Comparison of ENCODE assay signal across 16 cellular contexts in the genomic region with DNA sequence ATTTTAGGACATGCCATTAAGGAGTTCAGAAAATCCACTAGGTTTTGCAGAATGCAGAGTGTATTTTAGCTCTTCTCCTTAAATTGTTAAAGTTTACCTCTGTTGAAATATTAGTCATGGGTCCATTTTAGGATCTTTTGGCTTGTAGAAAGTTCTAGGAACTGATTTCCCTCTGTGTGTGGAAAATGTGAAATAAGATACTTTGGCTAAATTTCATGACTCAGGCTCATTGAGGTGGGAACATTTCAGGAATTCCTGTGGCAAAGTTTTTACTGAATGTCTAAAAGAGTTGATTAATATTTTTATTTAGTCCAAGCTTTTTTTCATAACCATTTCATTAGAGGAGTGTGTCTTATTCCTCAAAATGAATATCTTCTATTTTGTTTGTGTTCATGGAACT. TPM values are rescaled to one million over a fixed set of nuclear protein-coding genes. Genes with fewer than 3 reads are reported as not detected.
DNase-seq lines count a peak whose midpoint lies in the region; ATAC-seq, FAIRE-seq and TF ChIP-seq lines count a peak whose summit lies in the region.
"Had no signal": no experiment of that assay in that cellular context is flagged by ENCODE, and none has a peak within 500 bp of the region (broad histone marks: within the 10 kb centered on the region; RNA-seq: fewer than 3 reads in every experiment).

No MANE protein-coding gene starts in this region.

- FAIRE-seq in G401.6 (lab: Jason Lieb, UNC) = peak; percentile 33

- H3K27me3 ChIP-seq in RWPE2 (ENCODE audit: insufficient read depth, poor library complexity, severe bottlenecking) (no peaks in the 10 kb centered on the region), psoas muscle (ENCODE audit: insufficient read depth in 3 of 3, low read length in 2 of 3) (no peaks in the 10 kb centered on the region)

- H3K36me3 ChIP-seq in RWPE2 (ENCODE audit: low read depth) (no peaks in the 10 kb centered on the region), psoas muscle (ENCODE audit: insufficient read depth in 1 of 2, low read depth in 1 of 2) (no peaks in the 10 kb centered on the region)

- peaks cover 53% of the 10 kb centered on the region for H3K4me1 ChIP-seq in RWPE2 (ENCODE audit: insufficient read depth, poor library complexity, severe bottlenecking)
- H3K4me1 ChIP-seq in psoas muscle = peaks cover 43% of the 10 kb centered on the region

- intact Hi-C loops in psoas muscle (cut with DNase I) = no loop called here
- intact Hi-C loops in posterior cingulate gyrus (cut with DNase I) = no loop called here

- DNase-seq in RWPE2 (ENCODE audit: low spot score) (no peak), epithelial cell of prostate (ENCODE audit: low read depth, low spot score) (no peak), psoas muscle (no peak), NCI-H187 (lab: John Stamatoyannopoulos, UW) (no peak), NCI-H128 (lab: John Stamatoyannopoulos, UW; ENCODE audit: unreplicated experiment) (no peak), GOT3 (lab: John Stamatoyannopoulos, UW) (no peak), posterior cingulate gyrus (no peak)
- DNase-seq: activated naive CD4-positive, alpha-beta T cell treated with anti-CD3 and anti-CD28 coated beads, Interleukin-2, amount 50 U/mL, for 16 hours; CD8-positive, alpha-beta memory T cell; left cardiac atrium; naive B cell; NCI-H1417 treated with DMSO at 0.1 percent for 48 hours; NCI-H69 had no signal

- peak overlapping the region; percentile 96 for H3K27ac ChIP-seq in RWPE2 (ENCODE audit: poor library complexity, severe bottlenecking)
- H3K27ac ChIP-seq in epithelial cell of prostate = peak overlapping the region; percentile 88
- H3K27ac ChIP-seq in psoas muscle = peak overlapping the region; percentile 34

- H3K9me3 ChIP-seq in RWPE2 (ENCODE audit: severe bottlenecking) (no peaks in the 10 kb centered on the region), psoas muscle (no peaks in the 10 kb centered on the region)

- ATAC-seq in RWPE2 (ENCODE audit: low read depth) (peak; percentile 29), psoas muscle (peak in 2 of 4 donors; percentile 30 to 38)
- ATAC-seq: Right ventricle myocardium inferior had no signal

- H3K4me3 ChIP-seq in RWPE2 (ENCODE audit: severe bottlenecking) (no peak overlapping the region), psoas muscle (peak overlapping the region; percentile 9)

- no peak for TF ChIP-seq CTCF in RWPE2 (IDR thresholded peaks at IDR 0.05; ENCODE audit: poor library complexity, severe bottlenecking)
- no peak for TF ChIP-seq CTCF in psoas muscle (IDR thresholded peaks at IDR 0.05)

RNA-seq across cellular contexts. Expression of a gene that starts 7.0 kb away (rescaled TPM):
- 10 to 100 TPM; 37.7 to 46.7 (median 44.9) TPM for total RNA-seq in psoas muscle
- polyA plus RNA-seq in psoas muscle = 10 to 100 TPM in 1 of 3 donors, 1 to 10 TPM in 1, under 1 TPM in 1; 0.51 to 20.5 (median 5.0) TPM
- total RNA-seq: activated CD8-positive, alpha-beta memory T cell treated with anti-CD3 and anti-CD28 coated beads for 36 hours had no signal
- polyA plus RNA-seq: CD8-positive, alpha-beta memory T cell had no signal

Comparison
In these comparisons a context has a peak if more than half of its experiments do, and no peak if none do; other contexts are left out.
1. H3K27ac ChIP-seq: peak in every context shown above with its lines; median percentile 96 in RWPE2; 88 in epithelial cell of prostate; 34 in psoas muscle.